ENCODE assay signal across 7 cellular contexts in genomic region chr2:113288674-113289149, GRCh38. TPM values are rescaled to one million over a fixed set of nuclear protein-coding genes. Genes with fewer than 3 reads are reported as not detected.
DNase-seq lines count a peak whose midpoint lies in the region; FAIRE-seq and TF ChIP-seq lines count a peak whose summit lies in the region.
"Not testable (repeated sequence)": the region's sequence is repeated elsewhere in the genome, so short reads cannot be mapped to it uniquely, and the experiment has no call there.

No MANE protein-coding gene starts in this region.

- in situ Hi-C loops in mammary epithelial cell (cut with MboI; ENCODE audit: low sequenced_read_pairs in 2 of 2), result not testable (repeated sequence)

- H2BK120ac ChIP-seq in mesenchymal stem cell (ENCODE audit: low read depth, low read length), result not testable (repeated sequence)

- H4K8ac ChIP-seq in mesenchymal stem cell (ENCODE audit: low read length), result not testable (repeated sequence)

- H3K27ac ChIP-seq in mammary epithelial cell (ENCODE audit: insufficient read depth, low read depth, low read length) (peak overlapping the region; percentile 9), kidney (ENCODE audit: low read depth in 2 of 2, low read length in 2 of 2) (peak overlapping the region; percentile 41 to 59)
- H3K27ac ChIP-seq in mesenchymal stem cell (ENCODE audit: low read length, poor library complexity, severe bottlenecking), result not testable (repeated sequence)

- H3K4me3 ChIP-seq in mammary epithelial cell (replicated peaks in 1 of 3; ENCODE audit: insufficient read depth in 1 of 3, low read depth in 2 of 3, low read length in 3 of 3); kidney (ENCODE audit: low read length in 2 of 2); mesenchymal stem cell (ENCODE audit: insufficient read depth in 1 of 2, low read depth in 1 of 2, low read length in 2 of 2); retinal pigment epithelial cell (ENCODE audit: low read length): not testable (repeated sequence)

- not testable (repeated sequence) for H3K23ac ChIP-seq in mesenchymal stem cell (ENCODE audit: low read length in 2 of 2)

- not testable (repeated sequence) for H3K18ac ChIP-seq in mesenchymal stem cell (ENCODE audit: low read depth in 1 of 2, low read length in 2 of 2)

- 3% methylated on average over 5 of the region's 5 CpGs for WGBS in mammary epithelial cell (ENCODE audit: low coverage, missing lambda C conversion rate)
- WGBS in mesenchymal stem cell, result 93% methylated on average over 4 of the region's 5 CpGs

- intact Hi-C loops in mammary epithelial cell (cut with micrococcal nuclease); kidney (cut with DNase I): not testable (repeated sequence)

- H2AK5ac ChIP-seq in mesenchymal stem cell (ENCODE audit: low read length, severe bottlenecking), result peak overlapping the region; percentile 77

- H3K14ac ChIP-seq in mesenchymal stem cell (ENCODE audit: low read length in 2 of 2), result not testable (repeated sequence)

- H2BK15ac ChIP-seq in mesenchymal stem cell (ENCODE audit: low read depth, poor library complexity, severe bottlenecking), result not testable (repeated sequence)

- H3K9me3 ChIP-seq in mammary epithelial cell (replicated peaks; ENCODE audit: insufficient read depth, low read length); kidney (ENCODE audit: control insufficient read depth in 1 of 2, low read length in 2 of 2); mesenchymal stem cell (ENCODE audit: control insufficient read depth, low read length): not testable (repeated sequence)

- H3K4ac ChIP-seq in mesenchymal stem cell (ENCODE audit: low read depth in 1 of 2, low read length in 2 of 2), result not testable (repeated sequence)

- H3K4me1 ChIP-seq in mammary epithelial cell (ENCODE audit: insufficient read depth, low read length) (peaks cover 31% of the 10 kb centered on the region), kidney (ENCODE audit: control insufficient read depth in 1 of 2, insufficient read depth in 1 of 2, low read depth in 1 of 2, low read length in 2 of 2) (peaks cover 9 to 12% of the 10 kb centered on the region in 2 donors), mesenchymal stem cell (ENCODE audit: control insufficient read depth, insufficient read depth, low read depth, low read length) (peaks cover 17% of the 10 kb centered on the region)

- CTCF ChIA-PET in mammary epithelial cell (lab: Charles Lee; ENCODE audit: low non-redundant PET), result not testable (repeated sequence)

- not testable (repeated sequence) for H4K20me1 ChIP-seq in mammary epithelial cell (ENCODE audit: insufficient read depth, low read length)

- not testable (repeated sequence) for H4K91ac ChIP-seq in mesenchymal stem cell (ENCODE audit: low read length)

- not testable (repeated sequence) for H3K79me2 ChIP-seq in mammary epithelial cell (ENCODE audit: insufficient read depth, low read length)

- not testable (repeated sequence) for H2BK5ac ChIP-seq in mesenchymal stem cell (ENCODE audit: low read depth, low read length, poor library complexity, severe bottlenecking)

- H2AFZ ChIP-seq in mammary epithelial cell (ENCODE audit: low read depth, low read length), result peak overlapping the region; percentile 2
- H2AFZ ChIP-seq in mesenchymal stem cell (ENCODE audit: low read depth, low read length), result not testable (repeated sequence)

- not testable (repeated sequence) for FAIRE-seq in kidney (lab: Jason Lieb, UNC)

- dilution Hi-C loops in mammary epithelial cell (cut with HindIII; ENCODE audit: low sequenced_read_pairs), result not testable (repeated sequence)

- TF ChIP-seq CTCF in mammary epithelial cell (conservative IDR thresholded peaks at IDR 0.05 in 1 of 2, IDR thresholded peaks at IDR 0.05 in 1 of 2; ENCODE audit: extremely low read depth in 1 of 2, insufficient read depth in 1 of 2, low read depth in 1 of 2, low read length in 2 of 2); kidney (IDR thresholded peaks at IDR 0.05; ENCODE audit: borderline replicate concordance, extremely low read depth, insufficient read depth); retinal pigment epithelial cell (conservative IDR thresholded peaks at IDR 0.05; ENCODE audit: low read depth, low read length): not testable (repeated sequence)

- H3K27me3 ChIP-seq in mammary epithelial cell (ENCODE audit: insufficient read depth, low read length), result not testable (repeated sequence)
- H3K27me3 ChIP-seq in mesenchymal stem cell (ENCODE audit: control insufficient read depth in 1 of 2, insufficient read depth in 1 of 2, low read length in 2 of 2), result peaks cover 0 to 27% of the 10 kb centered on the region in 2 experiments

- H2BK12ac ChIP-seq in mesenchymal stem cell (ENCODE audit: low read length in 2 of 2), result not testable (repeated sequence)

- not testable (repeated sequence) for H3K9ac ChIP-seq in mammary epithelial cell (ENCODE audit: insufficient read depth, low read length); kidney (ENCODE audit: low read length in 2 of 2); mesenchymal stem cell (ENCODE audit: low read length)

- not testable (repeated sequence) for H3K79me1 ChIP-seq in mesenchymal stem cell (replicated peaks; ENCODE audit: low read length, poor library complexity, severe bottlenecking)

- not testable (repeated sequence) for BruUV-seq in mammary epithelial cell (replicated peaks; lab: Mats Ljungman, UMichigan)

- H3K36me3 ChIP-seq in mammary epithelial cell (ENCODE audit: insufficient read depth, low read length); kidney (ENCODE audit: control insufficient read depth in 1 of 2, insufficient read depth in 2 of 2, low read length in 2 of 2); mesenchymal stem cell (ENCODE audit: control insufficient read depth in 1 of 2, insufficient read depth in 2 of 2, low read depth in 1 of 2, low read length in 2 of 2): not testable (repeated sequence)

- not testable (repeated sequence) for H3K4me2 ChIP-seq in mammary epithelial cell (ENCODE audit: insufficient read depth, low read depth, low read length); mesenchymal stem cell (ENCODE audit: low read length, poor library complexity, severe bottlenecking)

- DNase-seq in DMS79 treated with DMSO at 0.1 percent for 48 hours (lab: John Stamatoyannopoulos, UW) (peak; percentile 72), NCI-H1417 (lab: John Stamatoyannopoulos, UW) (peak in 2 of 3 experiments; percentile 8 to 26), NCI-H748 (lab: John Stamatoyannopoulos, UW; ENCODE audit: unreplicated experiment) (peak; percentile 48), mammary epithelial cell (peak; percentile 73), kidney (peak; percentile 80), retinal pigment epithelial cell (ENCODE audit: low read depth) (peak; percentile 53)
- DNase-seq in mesenchymal stem cell, result not testable (repeated sequence)

RNA-seq across cellular contexts. Expression of gene PAX8, which starts 10.0 kb away (rescaled TPM):
- total RNA-seq in mammary epithelial cell (10 to 100 TPM in 1 of 2 donors, 1 to 10 TPM in 1; 3.3 to 16.1 TPM), kidney (607 TPM)
- polyA plus RNA-seq in mammary epithelial cell (0.79 TPM), kidney (ENCODE audit: insufficient read depth, low read depth, low replicate concordance) (199 TPM)
- not detected for polyA minus RNA-seq in mammary epithelial cell
- 0.03 TPM for polyA plus RNA-seq in mesenchymal stem cell (2013, experiment 1 of 2)
- 0.10 TPM for polyA plus RNA-seq in mesenchymal stem cell (2013, experiment 2 of 2)

Comparison
In these comparisons a context has a peak if more than half of its experiments do, and no peak if none do; other contexts are left out.
1. RNA of gene PAX8, which starts 10.0 kb away (total RNA-seq): 607 TPM in kidney (single experiment); 3.3 to 16.1 TPM in mammary epithelial cell; every median in the first group is over 10 times any median in the second.